ENCODE assay signal across 17 cellular contexts in genomic region chr19:6292006-6292405, GRCh38. TPM values are rescaled to one million over a fixed set of nuclear protein-coding genes. Genes with fewer than 3 reads are reported as not detected.
A peak's percentile ranks its signal among the peaks of the same experiment; 100 is the strongest.
DNase-seq lines count a peak whose midpoint lies in the region; ATAC-seq and TF ChIP-seq lines count a peak whose summit lies in the region.
"Had no signal": no experiment of that assay in that cellular context is flagged by ENCODE, and none has a peak within 500 bp of the region (broad histone marks: within the 10 kb centered on the region; RNA-seq: fewer than 3 reads in every experiment).

No MANE protein-coding gene starts in this region.

- no peak overlapping the region for H2BK12ac ChIP-seq in trophoblast cell (ENCODE audit: low read length)

- no peak overlapping the region for H4K91ac ChIP-seq in trophoblast cell (ENCODE audit: low read depth, low read length)

- no peak overlapping the region for H3K27ac Mint-ChIP-seq in activated CD4-positive, alpha-beta T cell treated with anti-CD3 and anti-CD28 coated beads for 36 hours
- H3K27ac Mint-ChIP-seq: CD14-positive monocyte had no signal

- no peaks in the 10 kb centered on the region for H3K4me1 ChIP-seq in trophoblast cell (ENCODE audit: control insufficient read depth in 1 of 2, insufficient read depth in 2 of 2, low read length in 2 of 2)
- H3K4me1 ChIP-seq in foreskin keratinocyte: no peaks in the 10 kb centered on the region
- H3K4me1 ChIP-seq: A549, Caco-2 had no signal

- peaks cover 39% of the 10 kb centered on the region for H3K9me3 Mint-ChIP-seq in activated CD4-positive, alpha-beta T cell treated with anti-CD3 and anti-CD28 coated beads for 36 hours (ENCODE audit: low read depth)

- peak overlapping the region; percentile 34 for H3K9ac ChIP-seq in trophoblast cell (ENCODE audit: low read length)

- no peak overlapping the region for H3K4me3 Mint-ChIP-seq in activated CD4-positive, alpha-beta T cell treated with anti-CD3 and anti-CD28 coated beads for 36 hours
- H3K4me3 Mint-ChIP-seq: CD14-positive monocyte had no signal

- no peak overlapping the region for H3K18ac ChIP-seq in trophoblast cell (ENCODE audit: low read length)

- H3K9me3 ChIP-seq in trophoblast cell (ENCODE audit: insufficient read depth, low read depth, low read length): peaks cover 41% of the 10 kb centered on the region

- TF ChIP-seq CTCF in choroid plexus epithelial cell (conservative IDR thresholded peaks at IDR 0.05; ENCODE audit: low read depth, low read length) (no peak), foreskin keratinocyte (conservative IDR thresholded peaks at IDR 0.05) (no peak)

- DNase-seq in activated CD4-positive, alpha-beta T cell treated with anti-CD3 and anti-CD28 coated beads for 36 hours: peak; percentile 30
- DNase-seq in activated CD4-positive, alpha-beta T cell treated with anti-CD3 and anti-CD28 coated beads, Interleukin-2, amount 50 U/mL, for 48 hours: no peak
- DNase-seq in NCI-H69 (lab: John Stamatoyannopoulos, UW) (peak; percentile 32), choroid plexus epithelial cell (ENCODE audit: low read depth) (peak; percentile 20), trophoblast cell (no peak), foreskin keratinocyte (no peak)
- no peak for DNase-seq in activated T-cell treated with anti-CD3 and anti-CD28 coated beads, Interleukin-2, amount 50 U/mL, for 1 hour
- DNase-seq: Caco-2, GF-D8, GOT3, NCI-H146, NCI-H2081 treated with DMSO at 0.1 percent for 48 hours, NCI-H345, SHP77 treated with DMSO at 0.1 percent for 48 hours had no signal

- WGBS in trophoblast cell (ENCODE audit: extremely low coverage, insufficient coverage, insufficient read length): no CpG with 5 or more reads among the region's 4 CpGs

- no peak overlapping the region for H4K8ac ChIP-seq in trophoblast cell (ENCODE audit: low read depth, low read length)

- peaks cover 19% of the 10 kb centered on the region for H3K36me3 Mint-ChIP-seq in activated CD4-positive, alpha-beta T cell treated with anti-CD3 and anti-CD28 coated beads for 36 hours (ENCODE audit: low read depth)

- H3K4me1 Mint-ChIP-seq in activated CD4-positive, alpha-beta T cell treated with anti-CD3 and anti-CD28 coated beads for 36 hours: no peaks in the 10 kb centered on the region
- H3K4me1 Mint-ChIP-seq: CD14-positive monocyte had no signal

- CTCF ChIA-PET in activated CD4-positive, alpha-beta T cell treated with anti-CD3 and anti-CD28 coated beads for 36 hours (lab: Charles Lee): no interaction called here

- H3K14ac ChIP-seq in trophoblast cell (ENCODE audit: low read length): no peak overlapping the region

- ATAC-seq in activated CD4-positive, alpha-beta T cell treated with anti-CD3 and anti-CD28 coated beads for 36 hours: no peak
- ATAC-seq in HG02588 (IDR thresholded peaks at IDR 0.05; ENCODE audit: unreplicated experiment) (no peak), foreskin keratinocyte (no peak)
- ATAC-seq: A549 had no signal

- H3K27me3 ChIP-seq in trophoblast cell (ENCODE audit: insufficient read depth, low read length) (no peaks in the 10 kb centered on the region), foreskin keratinocyte (no peaks in the 10 kb centered on the region)

- H2AFZ ChIP-seq in trophoblast cell (ENCODE audit: insufficient read depth, low read length, poor library complexity): no peak overlapping the region

- H2BK5ac ChIP-seq in trophoblast cell (ENCODE audit: low read depth, low read length, poor library complexity): no peak overlapping the region

- no peak overlapping the region for H3K4me2 ChIP-seq in trophoblast cell (ENCODE audit: low read length)
- H3K4me2 ChIP-seq: A549 had no signal

- H3K23ac ChIP-seq in trophoblast cell (ENCODE audit: low read length): no peak overlapping the region

- no peak overlapping the region for H3K4ac ChIP-seq in trophoblast cell (ENCODE audit: low read depth, low read length)

- H3K79me1 ChIP-seq in trophoblast cell (ENCODE audit: low read length): no peaks in the 10 kb centered on the region

- H3K27me3 Mint-ChIP-seq in activated CD4-positive, alpha-beta T cell treated with anti-CD3 and anti-CD28 coated beads for 36 hours: no peaks in the 10 kb centered on the region

- intact Hi-C loops in activated CD4-positive, alpha-beta T cell treated with anti-CD3 and anti-CD28 coated beads for 36 hours (cut with DNase I, micrococcal nuclease): no loop called here

- no peak overlapping the region for H4K12ac ChIP-seq in trophoblast cell (ENCODE audit: low read depth, low read length)

- POLR2A ChIA-PET in activated CD4-positive, alpha-beta T cell treated with anti-CD3 and anti-CD28 coated beads for 36 hours (lab: Charles Lee): no interaction called here

- H3K79me2 ChIP-seq in trophoblast cell (ENCODE audit: control insufficient read depth, insufficient read depth, low read length, poor library complexity): no peaks in the 10 kb centered on the region

- H3K27ac ChIP-seq in trophoblast cell (ENCODE audit: low read depth, low read length) (no peak overlapping the region), foreskin keratinocyte (no peak overlapping the region)
- H3K27ac ChIP-seq: A549 had no signal

- no peaks in the 10 kb centered on the region for H3K36me3 ChIP-seq in trophoblast cell (ENCODE audit: control insufficient read depth in 1 of 2, insufficient read depth in 2 of 2, low read length in 2 of 2)

- H2BK120ac ChIP-seq in trophoblast cell (ENCODE audit: insufficient read depth, low read length, poor library complexity): no peak overlapping the region

- H3K4me3 ChIP-seq in choroid plexus epithelial cell (ENCODE audit: low read depth, low read length): no peak overlapping the region
- no peak overlapping the region for H3K4me3 ChIP-seq in trophoblast cell (ENCODE audit: low read depth, low read length)
- H3K4me3 ChIP-seq: A549 had no signal

- no peak overlapping the region for H2AK5ac ChIP-seq in trophoblast cell (ENCODE audit: low read length)

RNA-seq across cellular contexts. Expression of gene MLLT1, which starts 12.2 kb away (rescaled TPM):
- total RNA-seq in activated CD4-positive, alpha-beta T cell treated with anti-CD3 and anti-CD28 coated beads for 36 hours: 10 to 100 TPM; 45.0 to 46.6 TPM
- polyA plus RNA-seq in trophoblast cell (2013): 225 and 236 TPM in 2 replicates
- 18.9 and 24.4 TPM in 2 replicates for total RNA-seq in foreskin keratinocyte
- polyA plus RNA-seq in foreskin keratinocyte: 23.9 and 26.1 TPM in 2 replicates

RNA-seq across cellular contexts. Expression of gene ACER1, which starts 41.4 kb away (rescaled TPM):
- total RNA-seq in activated CD4-positive, alpha-beta T cell treated with anti-CD3 and anti-CD28 coated beads for 36 hours: not detected
- 0.18 and 0.21 TPM in 2 replicates for polyA plus RNA-seq in trophoblast cell (2013)
- not detected in 2 replicates for total RNA-seq in foreskin keratinocyte
- polyA plus RNA-seq in foreskin keratinocyte: 0.06 TPM in 1 of 2 replicates, not detected in the other
- total RNA-seq: Caco-2 had no signal
- polyA plus RNA-seq: A549, CD14-positive monocyte had no signal

Comparison
In these comparisons a context has a peak if more than half of its experiments do, and no peak if none do; other contexts are left out.
1. DNase-seq: peak in activated CD4-positive, alpha-beta T cell treated with anti-CD3 and anti-CD28 coated beads for 36 hours (single experiment), NCI-H69 (single experiment) and choroid plexus epithelial cell (single experiment); none in activated CD4-positive, alpha-beta T cell treated with anti-CD3 and anti-CD28 coated beads, Interleukin-2, amount 50 U/mL, for 48 hours (0 of 2), trophoblast cell (0 of 2), foreskin keratinocyte (0 of 2) and activated T-cell treated with anti-CD3 and anti-CD28 coated beads, Interleukin-2, amount 50 U/mL, for 1 hour (single experiment).